Comparison of ENCODE assay signal across 28 cellular contexts in the genomic region with DNA sequence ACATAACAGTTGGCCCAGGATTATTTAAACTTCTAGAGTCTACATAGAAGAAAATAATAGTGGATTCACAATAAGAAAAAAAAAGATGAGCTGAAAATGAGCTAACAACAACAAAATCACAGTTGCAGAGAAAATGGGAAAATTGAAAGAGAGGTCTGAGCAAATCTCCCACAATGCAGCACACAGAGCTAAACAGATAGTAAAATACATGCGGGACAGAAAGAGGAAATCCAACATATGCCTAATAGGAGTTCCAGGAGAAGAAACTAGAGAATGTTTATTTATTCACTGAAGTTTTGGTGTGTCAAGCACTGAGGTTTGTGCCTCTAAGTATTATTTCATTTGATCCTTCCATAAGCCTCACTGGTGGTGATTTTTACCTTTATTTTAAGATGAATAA.
"Had no signal": no experiment of that assay in that cellular context is flagged by ENCODE, and none has a peak within 500 bp of the region (broad histone marks: within the 10 kb centered on the region; RNA-seq: fewer than 3 reads in every experiment).

No MANE protein-coding gene starts in this region.

- DNase-seq: activated effector memory CD4-positive, alpha-beta T cell treated with anti-CD3 and anti-CD28 coated beads, Interleukin-2, amount 50 U/mL, for 16 hours; activated effector memory CD4-positive, alpha-beta T cell treated with Interleukin-2 at 50 U/mL for 16 hours; activated gamma-delta T cell; activated gamma-delta T cell treated with Interleukin-2 at 50 U/mL for 16 hours; activated naive CD4-positive, alpha-beta T cell; activated naive CD4-positive, alpha-beta T cell treated with anti-CD3 and anti-CD28 coated beads for 36 hours; activated naive CD4-positive, alpha-beta T cell treated with anti-CD3 and anti-CD28 coated beads, Interleukin-2, amount 10 ng/mL, durations not matched to agents 7 days and 5 days; activated naive CD4-positive, alpha-beta T cell treated with anti-CD3 and anti-CD28 coated beads, Interleukin-2, amount 50 U/mL, for 16 hours; activated naive CD4-positive, alpha-beta T cell treated with Interleukin-2 at 50 U/mL for 16 hours; activated naive CD8-positive, alpha-beta T cell treated with anti-CD3 and anti-CD28 coated beads for 36 hours; activated naive CD8-positive, alpha-beta T cell treated with anti-CD3 and anti-CD28 coated beads, Interleukin-2, amount 10 ng/mL, durations not matched to agents 7 days and 5 days; activated naive CD8-positive, alpha-beta T cell treated with anti-CD3 and anti-CD28 coated beads, Interleukin-2, amount 50 U/mL, for 24 hours; activated T-cell treated with anti-CD3 and anti-CD28 coated beads, Interleukin-2, amount 50 U/mL, for 4 hours; activated T-cell treated with anti-CD3 and anti-CD28 coated beads, Interleukin-2, amount 50 U/mL, for 48 hours; activated T-cell treated with anti-CD3 and anti-CD28 coated beads, Interleukin-2, amount 50 U/mL, for 72 hours; adrenal gland; amniotic stem cell; amygdala; anterior cingulate cortex; aorta; body of pancreas; brain microvascular endothelial cell; caudate nucleus; central memory CD4-positive, alpha-beta T cell; cerebellar nuclear complex had no signal

- H3K27me3 ChIP-seq: adrenal gland, ascending aorta, body of pancreas, brain microvascular endothelial cell, breast epithelium had no signal

- H3K9me3 ChIP-seq: adrenal gland, ascending aorta, body of pancreas, breast epithelium had no signal

- H3K27ac ChIP-seq: adrenal gland, ascending aorta, body of pancreas, brain microvascular endothelial cell, breast epithelium, cardiac muscle cell had no signal

- H3K36me3 ChIP-seq: adrenal gland, ascending aorta, brain microvascular endothelial cell, breast epithelium, cardiac muscle cell had no signal

- H3K4me3 ChIP-seq: adrenal gland, ascending aorta, body of pancreas, breast epithelium, cardiac muscle cell had no signal

- H3K4me1 ChIP-seq: ascending aorta, body of pancreas, breast epithelium had no signal
